In the genomic region with DNA sequence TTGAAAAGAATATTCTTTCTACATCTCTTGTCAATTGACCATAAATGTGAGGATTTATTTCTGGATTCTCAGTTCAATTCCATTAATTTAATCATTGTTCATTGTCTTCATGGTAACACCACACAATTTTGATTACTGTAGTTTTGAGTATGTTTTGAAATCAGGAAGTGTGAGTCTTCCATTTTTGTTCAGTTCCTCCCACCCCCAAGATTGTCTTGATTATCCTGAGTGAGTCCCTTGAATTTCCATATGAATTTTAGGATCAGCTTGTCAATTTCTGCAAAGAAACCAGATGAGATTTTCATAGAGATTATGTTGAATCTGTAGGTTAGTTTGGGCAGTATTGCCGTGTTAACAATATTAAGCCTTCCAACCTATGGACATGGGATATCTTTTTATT, we compare ENCODE assay signal across 2 cellular contexts.
TF ChIP-seq lines count a peak whose summit lies in the region.

No MANE protein-coding gene starts in this region.

TF ChIP-seq in K562, 482 proteins besides CTCF, POLR2A, EP300 and RAD21 (continues in another document):
- TF ChIP-seq CC2D1A (IDR thresholded peaks at IDR 0.05): no peak
- no peak for TF ChIP-seq TSC22D4 (tag; IDR thresholded peaks at IDR 0.05)
- no peak for TF ChIP-seq BCOR (IDR thresholded peaks at IDR 0.05)
- TF ChIP-seq YBX1 (IDR thresholded peaks at IDR 0.05): no peak
- TF ChIP-seq PKNOX1 (IDR thresholded peaks at IDR 0.05): no peak
- TF ChIP-seq ZNF75A (CRISPR knock-in tag; IDR thresholded peaks at IDR 0.05): 0 out of 2 replicates have a peak, but pooled peaks have one; percentile 12
- TF ChIP-seq, protein P1, sequence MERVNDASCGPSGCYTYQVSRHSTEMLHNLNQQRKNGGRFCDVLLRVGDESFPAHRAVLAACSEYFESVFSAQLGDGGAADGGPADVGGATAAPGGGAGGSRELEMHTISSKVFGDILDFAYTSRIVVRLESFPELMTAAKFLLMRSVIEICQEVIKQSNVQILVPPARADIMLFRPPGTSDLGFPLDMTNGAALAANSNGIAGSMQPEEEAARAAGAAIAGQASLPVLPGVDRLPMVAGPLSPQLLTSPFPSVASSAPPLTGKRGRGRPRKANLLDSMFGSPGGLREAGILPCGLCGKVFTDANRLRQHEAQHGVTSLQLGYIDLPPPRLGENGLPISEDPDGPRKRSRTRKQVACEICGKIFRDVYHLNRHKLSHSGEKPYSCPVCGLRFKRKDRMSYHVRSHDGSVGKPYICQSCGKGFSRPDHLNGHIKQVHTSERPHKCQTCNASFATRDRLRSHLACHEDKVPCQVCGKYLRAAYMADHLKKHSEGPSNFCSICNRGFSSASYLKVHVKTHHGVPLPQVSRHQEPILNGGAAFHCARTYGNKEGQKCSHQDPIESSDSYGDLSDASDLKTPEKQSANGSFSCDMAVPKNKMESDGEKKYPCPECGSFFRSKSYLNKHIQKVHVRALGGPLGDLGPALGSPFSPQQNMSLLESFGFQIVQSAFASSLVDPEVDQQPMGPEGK (CRISPR knock-in tag; IDR thresholded peaks at IDR 0.05; ENCODE audit: borderline replicate concordance): no peak
- TF ChIP-seq SNAPC5 (CRISPR knock-in tag; IDR thresholded peaks at IDR 0.05): no peak
- 0 out of 2 replicates have a peak, but pooled peaks have one; percentile 8 for TF ChIP-seq SMAD3 (CRISPR knock-in tag; conservative IDR thresholded peaks at IDR 0.05)
- TF ChIP-seq AFF4 (CRISPR knock-in tag; IDR thresholded peaks at IDR 0.05): no peak
- TF ChIP-seq, protein P2, sequence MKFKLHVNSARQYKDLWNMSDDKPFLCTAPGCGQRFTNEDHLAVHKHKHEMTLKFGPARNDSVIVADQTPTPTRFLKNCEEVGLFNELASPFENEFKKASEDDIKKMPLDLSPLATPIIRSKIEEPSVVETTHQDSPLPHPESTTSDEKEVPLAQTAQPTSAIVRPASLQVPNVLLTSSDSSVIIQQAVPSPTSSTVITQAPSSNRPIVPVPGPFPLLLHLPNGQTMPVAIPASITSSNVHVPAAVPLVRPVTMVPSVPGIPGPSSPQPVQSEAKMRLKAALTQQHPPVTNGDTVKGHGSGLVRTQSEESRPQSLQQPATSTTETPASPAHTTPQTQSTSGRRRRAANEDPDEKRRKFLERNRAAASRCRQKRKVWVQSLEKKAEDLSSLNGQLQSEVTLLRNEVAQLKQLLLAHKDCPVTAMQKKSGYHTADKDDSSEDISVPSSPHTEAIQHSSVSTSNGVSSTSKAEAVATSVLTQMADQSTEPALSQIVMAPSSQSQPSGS (CRISPR knock-in tag; IDR thresholded peaks at IDR 0.05): no peak
- no peak for TF ChIP-seq MECOM (CRISPR knock-in tag; IDR thresholded peaks at IDR 0.05)

TF ChIP-seq in HepG2, 621 proteins besides CTCF, POLR2A, EP300 and RAD21:
- TF ChIP-seq CENPT (CRISPR knock-in tag; IDR thresholded peaks at IDR 0.05; ENCODE audit: low read depth): no peak
- no peak for TF ChIP-seq YEATS4 (CRISPR knock-in tag; IDR thresholded peaks at IDR 0.05; ENCODE audit: borderline replicate concordance)
- TF ChIP-seq SKIL (CRISPR knock-in tag; IDR thresholded peaks at IDR 0.05; ENCODE audit: borderline replicate concordance): no peak
- no peak for TF ChIP-seq ZBTB43 (CRISPR knock-in tag; conservative IDR thresholded peaks at IDR 0.05)
- no peak for TF ChIP-seq ZNF33A (CRISPR knock-in tag; IDR thresholded peaks at IDR 0.05; ENCODE audit: borderline replicate concordance)
- no peak for TF ChIP-seq ZFAT (CRISPR knock-in tag; conservative IDR thresholded peaks at IDR 0.05)
- TF ChIP-seq HOMEZ (CRISPR knock-in tag; IDR thresholded peaks at IDR 0.05; ENCODE audit: low read depth): no peak
- no peak for TF ChIP-seq CENPX (CRISPR knock-in tag; IDR thresholded peaks at IDR 0.05)
- TF ChIP-seq CBX5 (CRISPR knock-in tag; IDR thresholded peaks at IDR 0.05; ENCODE audit: borderline replicate concordance): no peak
- no peak for TF ChIP-seq ZNF580 (CRISPR knock-in tag; IDR thresholded peaks at IDR 0.05; ENCODE audit: borderline replicate concordance, low read depth)
- TF ChIP-seq AGO1 (IDR thresholded peaks at IDR 0.05; ENCODE audit: low read depth, low read length, poor library complexity, severe bottlenecking): no peak
- no peak for TF ChIP-seq ETV5 (CRISPR knock-in tag; IDR thresholded peaks at IDR 0.05; ENCODE audit: borderline replicate concordance)
- no peak for TF ChIP-seq ZFX (CRISPR knock-in tag; IDR thresholded peaks at IDR 0.05; ENCODE audit: low read depth)
- no peak for TF ChIP-seq GABPB1 (CRISPR knock-in tag; IDR thresholded peaks at IDR 0.05)
- TF ChIP-seq, protein P3, sequence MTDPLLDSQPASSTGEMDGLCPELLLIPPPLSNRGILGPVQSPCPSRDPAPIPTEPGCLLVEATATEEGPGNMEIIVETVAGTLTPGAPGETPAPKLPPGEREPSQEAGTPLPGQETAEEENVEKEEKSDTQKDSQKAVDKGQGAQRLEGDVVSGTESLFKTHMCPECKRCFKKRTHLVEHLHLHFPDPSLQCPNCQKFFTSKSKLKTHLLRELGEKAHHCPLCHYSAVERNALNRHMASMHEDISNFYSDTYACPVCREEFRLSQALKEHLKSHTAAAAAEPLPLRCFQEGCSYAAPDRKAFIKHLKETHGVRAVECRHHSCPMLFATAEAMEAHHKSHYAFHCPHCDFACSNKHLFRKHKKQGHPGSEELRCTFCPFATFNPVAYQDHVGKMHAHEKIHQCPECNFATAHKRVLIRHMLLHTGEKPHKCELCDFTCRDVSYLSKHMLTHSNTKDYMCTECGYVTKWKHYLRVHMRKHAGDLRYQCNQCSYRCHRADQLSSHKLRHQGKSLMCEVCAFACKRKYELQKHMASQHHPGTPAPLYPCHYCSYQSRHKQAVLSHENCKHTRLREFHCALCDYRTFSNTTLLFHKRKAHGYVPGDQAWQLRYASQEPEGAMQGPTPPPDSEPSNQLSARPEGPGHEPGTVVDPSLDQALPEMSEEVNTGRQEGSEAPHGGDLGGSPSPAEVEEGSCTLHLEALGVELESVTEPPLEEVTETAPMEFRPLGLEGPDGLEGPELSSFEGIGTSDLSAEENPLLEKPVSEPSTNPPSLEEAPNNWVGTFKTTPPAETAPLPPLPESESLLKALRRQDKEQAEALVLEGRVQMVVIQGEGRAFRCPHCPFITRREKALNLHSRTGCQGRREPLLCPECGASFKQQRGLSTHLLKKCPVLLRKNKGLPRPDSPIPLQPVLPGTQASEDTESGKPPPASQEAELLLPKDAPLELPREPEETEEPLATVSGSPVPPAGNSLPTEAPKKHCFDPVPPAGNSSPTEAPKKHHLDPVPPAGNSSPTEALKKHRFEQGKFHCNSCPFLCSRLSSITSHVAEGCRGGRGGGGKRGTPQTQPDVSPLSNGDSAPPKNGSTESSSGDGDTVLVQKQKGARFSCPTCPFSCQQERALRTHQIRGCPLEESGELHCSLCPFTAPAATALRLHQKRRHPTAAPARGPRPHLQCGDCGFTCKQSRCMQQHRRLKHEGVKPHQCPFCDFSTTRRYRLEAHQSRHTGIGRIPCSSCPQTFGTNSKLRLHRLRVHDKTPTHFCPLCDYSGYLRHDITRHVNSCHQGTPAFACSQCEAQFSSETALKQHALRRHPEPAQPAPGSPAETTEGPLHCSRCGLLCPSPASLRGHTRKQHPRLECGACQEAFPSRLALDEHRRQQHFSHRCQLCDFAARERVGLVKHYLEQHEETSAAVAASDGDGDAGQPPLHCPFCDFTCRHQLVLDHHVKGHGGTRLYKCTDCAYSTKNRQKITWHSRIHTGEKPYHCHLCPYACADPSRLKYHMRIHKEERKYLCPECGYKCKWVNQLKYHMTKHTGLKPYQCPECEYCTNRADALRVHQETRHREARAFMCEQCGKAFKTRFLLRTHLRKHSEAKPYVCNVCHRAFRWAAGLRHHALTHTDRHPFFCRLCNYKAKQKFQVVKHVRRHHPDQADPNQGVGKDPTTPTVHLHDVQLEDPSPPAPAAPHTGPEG (CRISPR knock-in tag; IDR thresholded peaks at IDR 0.05): no peak
- no peak for TF ChIP-seq ZNF543 (CRISPR knock-in tag; IDR thresholded peaks at IDR 0.05)
